In the genomic region with DNA sequence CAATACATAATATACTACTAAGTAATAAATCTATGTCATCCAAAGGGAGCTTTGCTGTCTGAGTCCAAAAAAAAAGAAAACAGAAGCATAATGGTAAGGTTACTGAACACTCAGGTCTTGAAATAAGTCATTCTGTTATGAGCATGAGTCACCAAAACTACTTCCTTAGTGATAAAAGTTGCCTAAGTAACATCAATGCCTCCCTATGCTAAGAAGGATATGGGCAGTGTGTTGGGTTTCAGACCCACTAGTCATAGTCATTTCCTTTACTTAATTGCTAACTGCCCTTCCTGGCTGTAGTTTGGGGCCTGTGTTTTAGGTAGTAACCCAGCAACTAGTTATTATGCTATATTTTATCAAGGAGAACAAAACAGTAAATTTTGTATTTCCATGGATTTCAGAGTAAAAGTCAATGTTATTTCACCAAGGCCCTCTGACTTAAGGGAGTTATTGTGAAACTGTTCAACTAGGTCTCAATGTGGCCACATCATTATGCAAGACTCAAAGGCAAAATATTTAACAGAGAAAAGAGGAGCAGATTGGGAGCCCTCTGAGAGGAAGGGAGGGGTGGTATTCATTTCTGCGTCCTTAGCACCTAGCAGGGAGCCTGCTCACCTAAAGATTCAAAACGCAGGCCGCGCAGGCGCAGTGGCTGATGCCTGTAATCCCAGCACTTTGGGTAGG, we compare ENCODE assay signal across 8 cellular contexts. TPM values are rescaled to one million over a fixed set of nuclear protein-coding genes. Genes with fewer than 3 reads are reported as not detected.
DNase-seq lines count a peak whose midpoint lies in the region; ATAC-seq, FAIRE-seq and TF ChIP-seq lines count a peak whose summit lies in the region.

No MANE protein-coding gene starts in this region.

- H3K9me3 ChIP-seq in pancreas = no peaks in the 10 kb centered on the region

- 85 to 91% methylated on average over 5 of the region's 5 CpGs for WGBS in pancreas, 2 donors

- H3K27me3 Mint-ChIP-seq in CD14-positive monocyte (ENCODE audit: low read depth in 3 of 3) = no peaks in the 10 kb centered on the region

- H3K4me3 Mint-ChIP-seq in CD14-positive monocyte = peak overlapping the region; percentile 37 to 71

- peak overlapping the region; percentile 98 to 100 (median 99) for H3K27ac Mint-ChIP-seq in CD14-positive monocyte

- peak; percentile 83 for DNase-seq in CD14-positive monocyte (ENCODE audit: low spot score)
- DNase-seq in SW480 (ENCODE audit: low spot score) = peak; percentile 69
- DNase-seq in pancreas = no peak
- DNase-seq in NCI-H446 treated with DMSO at 0.1 percent for 48 hours (lab: John Stamatoyannopoulos, UW) = no peak
- no peak for DNase-seq in NCI-H1048 (lab: John Stamatoyannopoulos, UW)

- no peak overlapping the region for H3K4me3 ChIP-seq in pancreas

- TF ChIP-seq CTCF in CD14-positive monocyte (IDR thresholded peaks at IDR 0.05) (no peak), pancreas (IDR thresholded peaks at IDR 0.05) (no peak)

- ATAC-seq in GM19324 (IDR thresholded peaks at IDR 0.05; ENCODE audit: low FRiP score, unreplicated experiment) = peak; percentile 96
- ATAC-seq in HG03175 (IDR thresholded peaks at IDR 0.05; ENCODE audit: unreplicated experiment) = peak; percentile 99
- ATAC-seq in esophagus mucosa = peak; percentile 87
- ATAC-seq in pancreas = peak; percentile 58 to 92 (median 82)

- H3K36me3 Mint-ChIP-seq in CD14-positive monocyte = peaks cover 6 to 12% of the 10 kb centered on the region in 2 donors

- peaks cover 0 to 21% (median 0%) of the 10 kb centered on the region in 3 donors for H3K4me1 ChIP-seq in pancreas

- H3K36me3 ChIP-seq in pancreas = no peaks in the 10 kb centered on the region

- H3K27ac ChIP-seq in pancreas = peak overlapping the region in 2 of 4 donors; percentile 48 to 54

- peaks cover 0 to 3% (median 0%) of the 10 kb centered on the region in 7 donors for H3K9me3 Mint-ChIP-seq in CD14-positive monocyte

- no peaks in the 10 kb centered on the region for H3K27me3 ChIP-seq in pancreas

- peaks cover 68% of the 10 kb centered on the region for H3K4me1 Mint-ChIP-seq in CD14-positive monocyte

- intact Hi-C loops in CD14-positive monocyte (cut with micrococcal nuclease) (loop anchor here in 1 of 2 donors (1.0 to 2.0 kb wide), 2 partner anchors 12 to 14 kb away; partner anchors contain the start of gene VIM), pancreas (cut with DNase I) (no loop called here)

- FAIRE-seq in pancreas (lab: Jason Lieb, UNC) = peak; percentile 83

RNA-seq across cellular contexts. Expression of gene VIM, which starts 11.7 kb away (rescaled TPM):
- polyA plus RNA-seq in CD14-positive monocyte (100 to 1,000 TPM; 697 to 932 TPM), pancreas (100 to 1,000 TPM; 159 to 168 TPM)
- total RNA-seq in esophagus mucosa (73.8 TPM), pancreas (100 to 1,000 TPM; 133 to 546 (median 215) TPM)

RNA-seq across cellular contexts. Expression of gene TRDMT1, which starts 14.9 kb away (rescaled TPM):
- 1 to 10 TPM; 5.0 to 6.6 TPM for polyA plus RNA-seq in CD14-positive monocyte
- total RNA-seq in esophagus mucosa = 3.2 TPM
- 1 to 10 TPM; 2.5 to 3.9 (median 3.2) TPM for total RNA-seq in pancreas
- 1 to 10 TPM; 1.4 to 2.0 TPM for polyA plus RNA-seq in pancreas

Comparison
In these comparisons a context has a peak if more than half of its experiments do, and no peak if none do; other contexts are left out.
1. DNase-seq: peak in CD14-positive monocyte (single experiment) and SW480 (single experiment); none in pancreas (0 of 6), NCI-H446 treated with DMSO at 0.1 percent for 48 hours (single experiment) and NCI-H1048 (single experiment).
2. Peak in every context shown above with its lines, with median percentiles within 50 percentile points of each other: ATAC-seq.